In the genomic region with DNA sequence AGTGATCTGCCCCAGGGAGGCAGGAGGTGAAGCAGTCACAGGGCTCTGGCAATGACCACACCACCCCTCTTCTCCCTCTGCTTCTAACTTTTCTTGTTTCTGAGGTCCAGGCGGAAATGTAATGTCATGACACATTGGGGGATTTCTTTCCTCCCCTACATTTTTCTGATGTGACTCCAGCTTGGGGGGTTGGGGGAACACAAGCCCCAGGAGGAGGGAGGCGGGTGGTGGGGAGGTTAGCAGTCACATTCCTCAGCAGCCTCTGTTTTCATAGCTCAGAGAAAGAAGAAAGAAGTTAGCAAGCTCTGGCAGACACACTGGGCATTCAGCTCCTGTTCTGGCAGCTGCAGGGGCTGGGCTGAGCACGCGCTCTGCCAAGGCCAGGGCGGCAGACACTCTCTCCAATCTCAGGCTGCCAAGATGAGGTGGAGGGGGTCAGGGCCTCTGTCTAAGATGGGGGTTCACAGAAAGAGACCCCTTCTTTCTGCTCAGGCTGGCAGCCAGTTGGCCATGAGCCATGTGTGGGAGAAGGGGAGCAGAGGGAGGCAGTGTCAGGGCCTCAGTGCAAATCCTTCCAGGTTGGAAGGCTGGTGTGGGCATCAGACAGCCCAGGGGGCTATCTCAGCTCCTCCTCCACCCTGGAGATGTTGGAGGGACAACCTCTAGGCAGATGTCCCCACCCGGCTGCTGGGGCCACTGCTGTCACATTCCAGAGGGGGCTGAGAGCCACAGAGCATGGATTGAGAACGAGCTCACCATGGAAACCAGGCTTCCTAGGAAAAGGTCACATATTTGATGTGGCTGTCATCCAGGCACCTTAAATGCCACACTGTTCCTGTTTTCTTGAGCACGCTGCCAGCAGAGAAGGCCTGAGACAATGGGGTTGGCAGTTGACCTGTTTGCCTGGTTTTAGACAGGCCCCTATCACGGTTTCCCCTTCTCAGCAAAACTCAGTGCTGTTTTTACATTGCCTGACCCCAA, we compare ENCODE assay signal across 8 cellular contexts. TPM values are rescaled to one million over a fixed set of nuclear protein-coding genes. Genes with fewer than 3 reads are reported as not detected.
DNase-seq lines count a peak whose midpoint lies in the region; ATAC-seq and TF ChIP-seq lines count a peak whose summit lies in the region.

No MANE protein-coding gene starts in this region.

- no peaks in the 10 kb centered on the region for H3K27me3 ChIP-seq in heart right ventricle

- intact Hi-C loops in heart right ventricle (cut with DNase I) = no loop called here

- no peak overlapping the region for H3K4me3 ChIP-seq in heart right ventricle

- peak overlapping the region; percentile 56 to 88 (median 80) for H3K27ac ChIP-seq in heart right ventricle

- 33 to 45% methylated on average over 9 of the region's 9 CpGs for WGBS in heart right ventricle, 2 donors

- in situ Hi-C loops in G401 (cut with HindIII; ENCODE audit: low sequenced_read_pairs) = no loop called here

- TF ChIP-seq CTCF in heart right ventricle (IDR thresholded peaks at IDR 0.05) = no peak

- no peaks in the 10 kb centered on the region for H3K36me3 ChIP-seq in heart right ventricle

- DNase-seq in G401 (ENCODE audit: low spot score) = peak; percentile 52
- DNase-seq in SW480 (ENCODE audit: low spot score) = peak; percentile 62
- peak in 1 of 2 donors; percentile 38 for DNase-seq in heart right ventricle
- DNase-seq in retina = peak; percentile 36
- no peak for DNase-seq in RKO (ENCODE audit: low spot score)
- no peak for DNase-seq in NCI-H524 (lab: John Stamatoyannopoulos, UW)

- ATAC-seq in heart right ventricle (peak; percentile 56 to 86 (median 77)), GM19455 (IDR thresholded peaks at IDR 0.05; ENCODE audit: unreplicated experiment) (no peak), HG03442 (IDR thresholded peaks at IDR 0.05; ENCODE audit: unreplicated experiment) (no peak)

- H3K4me1 ChIP-seq in heart right ventricle = peaks cover 18 to 78% (median 46%) of the 10 kb centered on the region in 9 donors

- H3K9me3 ChIP-seq in heart right ventricle = no peaks in the 10 kb centered on the region

RNA-seq across cellular contexts. Expression of gene PFDN1, which starts 20.1 kb away (rescaled TPM):
- 266 and 273 TPM in 2 replicates for total RNA-seq in G401 (2014; rRNA removed; shearing (Covaris generic))
- total RNA-seq in heart right ventricle = 10 to 100 TPM; 56.8 to 94.0 (median 77.0) TPM
- polyA plus RNA-seq in heart right ventricle = 100 to 1,000 TPM in 1 of 2 donors, 10 to 100 TPM in 1; 95.1 to 100 TPM

RNA-seq across cellular contexts. Expression of gene HBEGF, which starts 23.4 kb away (rescaled TPM):
- 28.3 and 40.1 TPM in 2 replicates for total RNA-seq in G401 (2014; rRNA removed; shearing (Covaris generic))
- total RNA-seq in heart right ventricle = 100 to 1,000 TPM in 2 of 10 donors, 10 to 100 TPM in 8; 18.5 to 121 (median 33.3) TPM
- 10 to 100 TPM; 14.6 to 33.5 TPM for polyA plus RNA-seq in heart right ventricle

RNA-seq across cellular contexts. Expression of gene SLC4A9, which starts 37.0 kb away (rescaled TPM):
- not detected in 2 replicates for total RNA-seq in G401 (2014; rRNA removed; shearing (Covaris generic))
- under 1 TPM in 2 of 10 donors, not detected in 8; 0.10 to 0.34 TPM for total RNA-seq in heart right ventricle
- under 1 TPM; 0.01 to 0.29 TPM for polyA plus RNA-seq in heart right ventricle

Comparison
In these comparisons a context has a peak if more than half of its experiments do, and no peak if none do; other contexts are left out.
1. DNase-seq: peak in G401 (single experiment), SW480 (single experiment) and retina (single experiment); none in RKO (single experiment) and NCI-H524 (0 of 2).
2. ATAC-seq: peak in heart right ventricle (8 of 8); none in GM19455 (single experiment) and HG03442 (single experiment).